In the genomic region with DNA sequence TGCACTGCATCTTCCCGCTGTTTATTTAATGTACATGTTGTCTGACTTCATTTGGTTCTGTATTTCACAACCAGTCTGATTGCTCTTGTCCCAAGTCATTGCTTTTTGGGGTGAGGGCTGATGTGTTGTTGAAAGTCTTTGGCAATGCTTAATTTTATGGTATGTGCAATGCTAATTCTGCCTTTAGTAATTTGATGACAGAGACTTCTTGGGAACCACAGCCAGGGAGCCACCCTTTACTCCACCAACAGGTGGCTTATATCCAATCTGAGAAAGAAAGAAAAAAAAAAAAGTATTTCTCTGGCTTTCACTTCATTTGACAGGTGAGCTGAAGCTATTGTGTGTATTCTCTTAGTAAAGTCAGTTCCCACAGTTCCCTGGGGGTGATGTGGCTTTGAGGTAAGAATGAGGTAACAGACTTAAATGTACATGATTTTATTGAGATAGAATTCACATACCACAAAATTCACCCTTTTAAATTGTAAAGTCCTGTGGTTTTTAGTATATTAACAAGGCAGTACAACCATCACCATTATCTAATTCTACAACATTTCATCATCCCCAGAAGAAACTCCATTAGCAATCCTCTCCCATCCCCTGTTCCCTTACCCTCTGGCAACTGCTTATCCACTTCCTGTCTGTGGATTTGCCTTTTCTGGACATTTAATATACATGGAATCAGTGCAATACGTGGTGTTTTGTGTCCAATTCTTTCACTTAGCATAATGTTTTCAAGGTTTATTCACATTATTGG, we compare ENCODE assay signal across 15 cellular contexts.
DNase-seq lines count a peak whose midpoint lies in the region; ATAC-seq, FAIRE-seq and TF ChIP-seq lines count a peak whose summit lies in the region.
"Had no signal": no experiment of that assay in that cellular context is flagged by ENCODE, and none has a peak within 500 bp of the region (broad histone marks: within the 10 kb centered on the region; RNA-seq: fewer than 3 reads in every experiment).

No MANE protein-coding gene starts in this region.

- H3K79me2 ChIP-seq in Karpas-422 (ENCODE audit: low read length), result peaks cover 100% of the 10 kb centered on the region
- no peaks in the 10 kb centered on the region for H3K79me2 ChIP-seq in astrocyte (ENCODE audit: insufficient read depth, low read length)
- H3K79me2 ChIP-seq: hepatocyte had no signal

- WGBS in aorta, 2 donors, result 66 to 77% methylated on average over 2 of the region's 2 CpGs
- WGBS in right cardiac atrium, result 67% methylated on average over 2 of the region's 2 CpGs

- no peaks in the 10 kb centered on the region for H3K9me3 ChIP-seq in Karpas-422 (ENCODE audit: low read length)
- no peaks in the 10 kb centered on the region for H3K9me3 ChIP-seq in astrocyte (ENCODE audit: insufficient read depth, low read depth, low read length)
- H3K9me3 ChIP-seq in aorta (ENCODE audit: control insufficient read depth, low read length), result no peaks in the 10 kb centered on the region
- H3K9me3 ChIP-seq in right cardiac atrium (ENCODE audit: control insufficient read depth, low read length), result no peaks in the 10 kb centered on the region
- H3K9me3 ChIP-seq: thoracic aorta had no signal

- H3K4me1 ChIP-seq in Karpas-422 (ENCODE audit: low read length) (peaks cover 55% of the 10 kb centered on the region), astrocyte (ENCODE audit: insufficient read depth, low read length) (peaks cover 10% of the 10 kb centered on the region), aorta (ENCODE audit: control insufficient read depth in 1 of 2, insufficient read depth in 2 of 2, low read length in 2 of 2) (no peaks in the 10 kb centered on the region), right cardiac atrium (ENCODE audit: control insufficient read depth, insufficient read depth, low read length) (peaks cover 37% of the 10 kb centered on the region)

- H3K36me3 ChIP-seq in Karpas-422 (ENCODE audit: insufficient read depth, low read length) (no peaks in the 10 kb centered on the region), astrocyte (ENCODE audit: insufficient read depth, low read length) (no peaks in the 10 kb centered on the region), aorta (ENCODE audit: control insufficient read depth in 1 of 2, insufficient read depth in 2 of 2, low read length in 1 of 2) (no peaks in the 10 kb centered on the region)
- H3K36me3 ChIP-seq: thoracic aorta had no signal

- no peaks in the 10 kb centered on the region for H3K9me2 ChIP-seq in Karpas-422 (replicated peaks; ENCODE audit: insufficient read depth, low read length)

- no peak for ATAC-seq in aorta (ENCODE audit: low FRiP score)
- no peak for ATAC-seq in right cardiac atrium

- H3K4me1 Mint-ChIP-seq in astrocyte (ENCODE audit: low read depth, unreplicated experiment), result peaks cover 21% of the 10 kb centered on the region

- no peak for FAIRE-seq in astrocyte (lab: Jason Lieb, UNC)

- no peak overlapping the region for H3K4me2 ChIP-seq in Karpas-422 (ENCODE audit: low read depth, low read length, poor library complexity, severe bottlenecking)
- no peak overlapping the region for H3K4me2 ChIP-seq in astrocyte (ENCODE audit: low read length)
- H3K4me2 ChIP-seq: hepatocyte had no signal

- intact Hi-C loops in aorta (cut with DNase I), result no loop called here
- intact Hi-C loops in right cardiac atrium (cut with DNase I), result no loop called here

- H3K36me3 Mint-ChIP-seq in astrocyte (ENCODE audit: low read depth, unreplicated experiment), result no peaks in the 10 kb centered on the region

- H4K20me1 ChIP-seq in Karpas-422 (ENCODE audit: insufficient read depth, low read depth, low read length) (peaks cover 49% of the 10 kb centered on the region), astrocyte (ENCODE audit: insufficient read depth, low read length) (no peaks in the 10 kb centered on the region)

- H3K4me3 Mint-ChIP-seq in astrocyte (ENCODE audit: unreplicated experiment), result no peak overlapping the region
- H3K4me3 Mint-ChIP-seq: activated naive CD8-positive, alpha-beta T cell had no signal

- H3K9ac ChIP-seq in Karpas-422 (ENCODE audit: low read length) (no peak overlapping the region), astrocyte (ENCODE audit: low read length) (no peak overlapping the region)

- no peak overlapping the region for H3K27ac Mint-ChIP-seq in astrocyte (ENCODE audit: unreplicated experiment)
- H3K27ac Mint-ChIP-seq: activated naive CD8-positive, alpha-beta T cell had no signal

- H2AFZ ChIP-seq in Karpas-422 (ENCODE audit: low read length), result no peak overlapping the region
- H2AFZ ChIP-seq in astrocyte (ENCODE audit: low read depth, low read length), result no peak overlapping the region
- H2AFZ ChIP-seq: hepatocyte had no signal

- peaks cover 2% of the 10 kb centered on the region for H3K27me3 Mint-ChIP-seq in astrocyte (ENCODE audit: low read depth, unreplicated experiment)
- H3K27me3 Mint-ChIP-seq: activated naive CD8-positive, alpha-beta T cell had no signal

- H3K4me3 ChIP-seq in Karpas-422 (ENCODE audit: low read length), result no peak overlapping the region
- no peak overlapping the region for H3K4me3 ChIP-seq in astrocyte (ENCODE audit: insufficient read depth, low read depth, low read length)
- H3K4me3 ChIP-seq in fibroblast of the aortic adventitia (ENCODE audit: low read depth, low read length), result no peak overlapping the region
- no peak overlapping the region for H3K4me3 ChIP-seq in aorta (ENCODE audit: low read length in 2 of 2)
- H3K4me3 ChIP-seq in right cardiac atrium (ENCODE audit: low read length), result no peak overlapping the region
- H3K4me3 ChIP-seq: hepatocyte, thoracic aorta had no signal

- H3K9me3 Mint-ChIP-seq in astrocyte (ENCODE audit: unreplicated experiment), result no peaks in the 10 kb centered on the region

- H3K27ac ChIP-seq in Karpas-422 (ENCODE audit: low read length) (0 out of 2 replicates have a peak overlapping the region, but pooled peaks have one; percentile 5), astrocyte (ENCODE audit: low read depth, low read length) (no peak overlapping the region), aorta (ENCODE audit: low read depth in 1 of 2, low read length in 2 of 2) (no peak overlapping the region), right cardiac atrium (ENCODE audit: low read length) (no peak overlapping the region)
- H3K27ac ChIP-seq: hepatocyte, thoracic aorta had no signal

- no peak for TF ChIP-seq CTCF in astrocyte (IDR thresholded peaks at IDR 0.05; ENCODE audit: insufficient read depth, low read depth, low read length)
- peak; percentile 16 for TF ChIP-seq CTCF in fibroblast of the aortic adventitia (IDR thresholded peaks at IDR 0.05; ENCODE audit: insufficient read depth, low read length)

- H3K27me3 ChIP-seq in Karpas-422 (ENCODE audit: low read length) (no peaks in the 10 kb centered on the region), astrocyte (ENCODE audit: insufficient read depth, low read length) (no peaks in the 10 kb centered on the region), aorta (ENCODE audit: control insufficient read depth in 1 of 2, insufficient read depth in 2 of 2, low read length in 1 of 2) (no peaks in the 10 kb centered on the region), right cardiac atrium (ENCODE audit: control insufficient read depth, insufficient read depth) (no peaks in the 10 kb centered on the region)
- H3K27me3 ChIP-seq: hepatocyte had no signal

- DNase-seq in CD1c-positive myeloid dendritic cell (ENCODE audit: extremely low spot score) (peak; percentile 26), Karpas-422 (no peak), astrocyte (ENCODE audit: low read depth) (peak; percentile 39), fibroblast of the aortic adventitia (ENCODE audit: low read depth) (peak; percentile 78), LoVo (ENCODE audit: low spot score) (no peak), NCI-H2171 treated with DMSO at 0.1 percent for 48 hours (lab: John Stamatoyannopoulos, UW) (no peak), aorta (no peak), right cardiac atrium (no peak)
- DNase-seq: activated CD8-positive, alpha-beta memory T cell treated with anti-CD3 and anti-CD28 coated beads, Interleukin-2, amount 50 U/mL, for 4 hours; central memory CD4-positive, alpha-beta T cell; posterior cingulate gyrus; stimulated activated CD4-positive, alpha-beta T cell treated with anti-CD3 and anti-CD28 coated beads, Interleukin-15, amount 100 ng/mL, for 24 hours had no signal

Comparison
In these comparisons a context has a peak if more than half of its experiments do, and no peak if none do; other contexts are left out.
1. DNase-seq: peak in CD1c-positive myeloid dendritic cell (single experiment), astrocyte (single experiment) and fibroblast of the aortic adventitia (single experiment); none in Karpas-422 (single experiment), LoVo (single experiment), NCI-H2171 treated with DMSO at 0.1 percent for 48 hours (single experiment), aorta (0 of 2) and right cardiac atrium (0 of 3).